17 cellular contexts compared by ENCODE assay signal in the genomic region with DNA sequence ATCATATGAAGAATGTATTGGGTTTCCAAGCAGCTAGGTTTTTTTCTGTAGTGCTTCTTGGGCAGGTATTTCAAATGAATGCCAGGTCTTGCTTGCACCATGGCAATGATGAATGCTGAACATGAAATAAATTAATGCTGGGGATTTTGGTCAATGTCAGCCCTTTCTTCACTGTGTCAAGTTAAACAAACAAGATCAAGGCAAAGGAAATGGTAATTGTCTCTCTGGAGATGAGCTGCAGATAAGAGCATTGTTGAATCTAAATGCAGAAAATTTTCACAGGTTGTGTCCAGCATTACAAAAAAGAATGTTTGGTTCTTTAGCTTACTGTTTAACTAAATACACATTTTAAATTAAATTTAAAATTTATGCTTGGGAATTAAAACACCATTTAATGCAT.
A peak's percentile ranks its signal among the peaks of the same experiment; 100 is the strongest.
DNase-seq lines count a peak whose midpoint lies in the region; ATAC-seq and TF ChIP-seq lines count a peak whose summit lies in the region.
"Had no signal": no experiment of that assay in that cellular context is flagged by ENCODE, and none has a peak within 500 bp of the region (broad histone marks: within the 10 kb centered on the region; RNA-seq: fewer than 3 reads in every experiment).

No MANE protein-coding gene starts in this region.

- no peak overlapping the region for H3K4me3 Mint-ChIP-seq in activated naive CD8-positive, alpha-beta T cell treated with anti-CD3 and anti-CD28 coated beads, Interleukin-2, amount 10 ng/mL, durations not matched to agents 7 days and 5 days
- H3K4me3 Mint-ChIP-seq in activated naive CD8-positive, alpha-beta T cell treated with anti-CD3 and anti-CD28 coated beads for 36 hours = no peak overlapping the region
- H3K4me3 Mint-ChIP-seq in T-helper 17 cell (no peak overlapping the region), progenitor cell of endocrine pancreas (ENCODE audit: low read depth) (no peak overlapping the region)
- no peak overlapping the region for H3K4me3 Mint-ChIP-seq in activated T-helper 1 cell treated with anti-CD3 and anti-CD28 coated beads, Interleukin-12 subunit alpha, Interleukin-12 subunit beta, Interleukin-2, Interleukin-4 antibody, amounts not matched to agents 30 ng/mL and 10 ng/mL and 1 ng/mL, durations not matched to agents 14 hours and 24 hours and 36 hours

- no peak for DNase-seq in activated naive CD8-positive, alpha-beta T cell treated with anti-CD3 and anti-CD28 coated beads, Interleukin-2, amount 10 ng/mL, durations not matched to agents 7 days and 5 days
- no peak for DNase-seq in activated naive CD8-positive, alpha-beta T cell treated with anti-CD3 and anti-CD28 coated beads for 36 hours
- DNase-seq in NCI-H146 (lab: John Stamatoyannopoulos, UW) (peak; percentile 68), T-helper 17 cell (no peak), progenitor cell of endocrine pancreas (ENCODE audit: low spot score, unreplicated experiment) (no peak)
- DNase-seq in activated T-helper 1 cell treated with anti-CD3 and anti-CD28 coated beads, Interleukin-12 subunit alpha, Interleukin-12 subunit beta, Interleukin-2, Interleukin-4 antibody, amounts not matched to agents 30 ng/mL and 10 ng/mL and 1 ng/mL, durations not matched to agents 14 hours and 24 hours and 36 hours (ENCODE audit: low spot score) = no peak
- DNase-seq: ACHN, C1 segment of cervical spinal cord, DMS79 treated with DMSO at 0.1 percent for 48 hours, H7, KBM-7, NCI-H1105, NCI-H1694 treated with DMSO at 0.1 percent for 48 hours, NCI-H2227 treated with DMSO at 0.1 percent for 48 hours, NCI-H510A treated with DMSO at 0.1 percent for 48 hours, SW 1271 had no signal

- no peaks in the 10 kb centered on the region for H3K9me3 ChIP-seq in T-helper 17 cell (ENCODE audit: control insufficient read depth, low read length, poor library complexity, severe bottlenecking)

- no peaks in the 10 kb centered on the region for H3K27me3 Mint-ChIP-seq in activated naive CD8-positive, alpha-beta T cell treated with anti-CD3 and anti-CD28 coated beads, Interleukin-2, amount 10 ng/mL, durations not matched to agents 7 days and 5 days
- no peaks in the 10 kb centered on the region for H3K27me3 Mint-ChIP-seq in activated naive CD8-positive, alpha-beta T cell treated with anti-CD3 and anti-CD28 coated beads for 36 hours
- H3K27me3 Mint-ChIP-seq in T-helper 17 cell (no peaks in the 10 kb centered on the region), progenitor cell of endocrine pancreas (no peaks in the 10 kb centered on the region)
- no peaks in the 10 kb centered on the region for H3K27me3 Mint-ChIP-seq in activated T-helper 1 cell treated with anti-CD3 and anti-CD28 coated beads, Interleukin-12 subunit alpha, Interleukin-12 subunit beta, Interleukin-2, Interleukin-4 antibody, amounts not matched to agents 30 ng/mL and 10 ng/mL and 1 ng/mL, durations not matched to agents 14 hours and 24 hours and 36 hours (ENCODE audit: insufficient read depth)

- H3K36me3 Mint-ChIP-seq in activated naive CD8-positive, alpha-beta T cell treated with anti-CD3 and anti-CD28 coated beads, Interleukin-2, amount 10 ng/mL, durations not matched to agents 7 days and 5 days = peaks cover 12% of the 10 kb centered on the region
- H3K36me3 Mint-ChIP-seq in activated naive CD8-positive, alpha-beta T cell treated with anti-CD3 and anti-CD28 coated beads for 36 hours = peaks cover 12% of the 10 kb centered on the region
- H3K36me3 Mint-ChIP-seq in T-helper 17 cell (ENCODE audit: low read depth) (peaks cover 7% of the 10 kb centered on the region), progenitor cell of endocrine pancreas (ENCODE audit: insufficient read depth) (peaks cover 9% of the 10 kb centered on the region)
- H3K36me3 Mint-ChIP-seq in activated T-helper 1 cell treated with anti-CD3 and anti-CD28 coated beads, Interleukin-12 subunit alpha, Interleukin-12 subunit beta, Interleukin-2, Interleukin-4 antibody, amounts not matched to agents 30 ng/mL and 10 ng/mL and 1 ng/mL, durations not matched to agents 14 hours and 24 hours and 36 hours (ENCODE audit: low read depth) = peaks cover 12% of the 10 kb centered on the region

- POLR2A ChIA-PET in activated naive CD8-positive, alpha-beta T cell treated with anti-CD3 and anti-CD28 coated beads, Interleukin-2, amount 10 ng/mL, durations not matched to agents 7 days and 5 days (lab: Charles Lee) = no interaction called here

- intact Hi-C loops in activated T-helper 1 cell treated with anti-CD3 and anti-CD28 coated beads, Interleukin-12 subunit alpha, Interleukin-12 subunit beta, Interleukin-2, Interleukin-4 antibody, amounts not matched to agents 30 ng/mL and 10 ng/mL and 1 ng/mL, durations not matched to agents 14 hours and 24 hours and 36 hours (cut with micrococcal nuclease) = no loop called here

- ATAC-seq in activated naive CD8-positive, alpha-beta T cell treated with anti-CD3 and anti-CD28 coated beads, Interleukin-2, amount 10 ng/mL, durations not matched to agents 7 days and 5 days (ENCODE audit: low read depth) = peak; percentile 75
- peak; percentile 77 for ATAC-seq in T-helper 17 cell
- no peak for ATAC-seq in GM19452 (IDR thresholded peaks at IDR 0.05; ENCODE audit: unreplicated experiment)

- no peak for TF ChIP-seq CTCF in progenitor cell of endocrine pancreas (IDR thresholded peaks at IDR 0.05; ENCODE audit: unreplicated experiment)

- H3K4me1 Mint-ChIP-seq in activated naive CD8-positive, alpha-beta T cell treated with anti-CD3 and anti-CD28 coated beads, Interleukin-2, amount 10 ng/mL, durations not matched to agents 7 days and 5 days = peaks cover 6% of the 10 kb centered on the region
- peaks cover 5% of the 10 kb centered on the region for H3K4me1 Mint-ChIP-seq in activated naive CD8-positive, alpha-beta T cell treated with anti-CD3 and anti-CD28 coated beads for 36 hours
- H3K4me1 Mint-ChIP-seq in T-helper 17 cell (peaks cover 9% of the 10 kb centered on the region), progenitor cell of endocrine pancreas (ENCODE audit: low read depth) (peaks cover 15% of the 10 kb centered on the region)
- H3K4me1 Mint-ChIP-seq in activated T-helper 1 cell treated with anti-CD3 and anti-CD28 coated beads, Interleukin-12 subunit alpha, Interleukin-12 subunit beta, Interleukin-2, Interleukin-4 antibody, amounts not matched to agents 30 ng/mL and 10 ng/mL and 1 ng/mL, durations not matched to agents 14 hours and 24 hours and 36 hours (ENCODE audit: low read depth) = peaks cover 27% of the 10 kb centered on the region

- no peak overlapping the region for H3K27ac Mint-ChIP-seq in activated naive CD8-positive, alpha-beta T cell treated with anti-CD3 and anti-CD28 coated beads, Interleukin-2, amount 10 ng/mL, durations not matched to agents 7 days and 5 days
- H3K27ac Mint-ChIP-seq in activated naive CD8-positive, alpha-beta T cell treated with anti-CD3 and anti-CD28 coated beads for 36 hours = no peak overlapping the region
- H3K27ac Mint-ChIP-seq in T-helper 17 cell = no peak overlapping the region
- peak overlapping the region; percentile 4 for H3K27ac Mint-ChIP-seq in progenitor cell of endocrine pancreas
- H3K27ac Mint-ChIP-seq in activated T-helper 1 cell treated with anti-CD3 and anti-CD28 coated beads, Interleukin-12 subunit alpha, Interleukin-12 subunit beta, Interleukin-2, Interleukin-4 antibody, amounts not matched to agents 30 ng/mL and 10 ng/mL and 1 ng/mL, durations not matched to agents 14 hours and 24 hours and 36 hours = no peak overlapping the region

- no peaks in the 10 kb centered on the region for H3K9me3 Mint-ChIP-seq in activated naive CD8-positive, alpha-beta T cell treated with anti-CD3 and anti-CD28 coated beads, Interleukin-2, amount 10 ng/mL, durations not matched to agents 7 days and 5 days
- H3K9me3 Mint-ChIP-seq in activated naive CD8-positive, alpha-beta T cell treated with anti-CD3 and anti-CD28 coated beads for 36 hours = no peaks in the 10 kb centered on the region
- no peaks in the 10 kb centered on the region for H3K9me3 Mint-ChIP-seq in progenitor cell of endocrine pancreas (ENCODE audit: low read depth)
- no peaks in the 10 kb centered on the region for H3K9me3 Mint-ChIP-seq in activated T-helper 1 cell treated with anti-CD3 and anti-CD28 coated beads, Interleukin-12 subunit alpha, Interleukin-12 subunit beta, Interleukin-2, Interleukin-4 antibody, amounts not matched to agents 30 ng/mL and 10 ng/mL and 1 ng/mL, durations not matched to agents 14 hours and 24 hours and 36 hours
